Comparison of ENCODE assay signal across 8 cellular contexts in the genomic region with DNA sequence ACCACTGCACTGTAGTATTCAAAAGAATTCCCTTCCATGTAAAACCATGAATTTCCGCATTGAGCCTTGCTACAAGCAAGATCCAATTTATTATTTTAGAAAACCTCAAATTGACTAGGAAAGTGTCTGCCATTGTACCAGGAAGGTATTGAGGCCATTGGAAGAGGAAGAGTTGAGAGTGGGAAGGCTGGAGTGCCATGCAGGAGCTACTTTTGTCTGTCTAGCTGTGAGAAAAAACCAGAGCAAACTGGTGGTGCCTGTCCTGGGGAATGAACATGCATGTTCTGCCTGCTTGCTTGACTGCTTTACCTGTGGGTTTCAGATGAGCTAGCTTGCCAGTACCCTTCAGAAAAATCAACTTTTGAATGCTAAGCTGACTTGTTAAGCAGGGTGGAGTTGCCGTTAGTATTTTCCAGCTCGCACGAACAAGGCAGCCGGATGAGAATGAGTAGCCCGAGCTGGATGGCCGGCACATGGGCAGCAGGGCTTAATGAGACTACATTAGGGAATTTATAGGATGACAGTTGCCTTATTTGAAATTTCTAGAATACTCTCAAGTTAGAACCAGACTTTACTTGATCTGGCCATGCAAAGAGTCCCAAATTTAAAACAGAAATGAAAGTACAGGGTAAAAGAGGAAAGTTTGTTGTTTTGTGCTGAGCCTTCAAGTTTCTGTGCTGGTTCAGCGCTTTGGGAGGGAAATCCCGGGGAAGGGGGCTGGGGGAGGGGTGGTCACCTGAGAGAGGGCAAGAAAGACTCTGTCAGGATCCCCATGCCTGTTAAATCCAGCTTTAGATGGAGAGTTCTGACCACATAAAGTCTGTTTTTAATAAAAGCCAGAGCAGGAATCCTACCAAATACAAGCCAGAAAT. TPM values are rescaled to one million over a fixed set of nuclear protein-coding genes. Genes with fewer than 3 reads are reported as not detected.
DNase-seq lines count a peak whose midpoint lies in the region; ATAC-seq and TF ChIP-seq lines count a peak whose summit lies in the region.

No MANE protein-coding gene starts in this region.

- CTCF ChIA-PET in activated naive CD4-positive, alpha-beta T cell treated with anti-CD3 and anti-CD28 coated beads, Interleukin-2, amount 10 ng/mL, durations not matched to agents 7 days and 5 days (lab: Charles Lee) = no interaction called here

- H3K36me3 ChIP-seq in ascending aorta = no peaks in the 10 kb centered on the region

- peaks cover 82% of the 10 kb centered on the region for H3K4me1 Mint-ChIP-seq in mesothelial cell of epicardium
- peaks cover 47% of the 10 kb centered on the region for H3K4me1 Mint-ChIP-seq in activated naive CD4-positive, alpha-beta T cell treated with anti-CD3 and anti-CD28 coated beads, Interleukin-2, amount 10 ng/mL, durations not matched to agents 7 days and 5 days

- DNase-seq in ascending aorta (ENCODE audit: low spot score in 2 of 2) (no peak), mesothelial cell of epicardium (ENCODE audit: low spot score in 2 of 2, unreplicated experiment in 2 of 2) (no peak), DMS79 (lab: John Stamatoyannopoulos, UW) (no peak), NCI-H82 treated with DMSO at 0.1 percent for 48 hours (lab: John Stamatoyannopoulos, UW; ENCODE audit: unreplicated experiment) (no peak), retina (no peak)
- DNase-seq in activated naive CD4-positive, alpha-beta T cell treated with anti-CD3 and anti-CD28 coated beads, Interleukin-2, amount 10 ng/mL, durations not matched to agents 7 days and 5 days = no peak

- peak overlapping the region; percentile 31 to 47 for H3K4me3 ChIP-seq in ascending aorta

- intact Hi-C loops in ascending aorta (cut with DNase I) = no loop called here

- H3K27ac Mint-ChIP-seq in mesothelial cell of epicardium = peak overlapping the region; percentile 97
- H3K27ac Mint-ChIP-seq in activated naive CD4-positive, alpha-beta T cell treated with anti-CD3 and anti-CD28 coated beads, Interleukin-2, amount 10 ng/mL, durations not matched to agents 7 days and 5 days = no peak overlapping the region

- ATAC-seq in GM18517 (IDR thresholded peaks at IDR 0.05; ENCODE audit: unreplicated experiment) (peak; percentile 54), HG02763 (IDR thresholded peaks at IDR 0.05; ENCODE audit: unreplicated experiment) (peak; percentile 56)

- H3K27ac ChIP-seq in ascending aorta = peak overlapping the region; percentile 65 to 77

- no peaks in the 10 kb centered on the region for H3K27me3 Mint-ChIP-seq in mesothelial cell of epicardium (ENCODE audit: low read depth)
- no peaks in the 10 kb centered on the region for H3K27me3 Mint-ChIP-seq in activated naive CD4-positive, alpha-beta T cell treated with anti-CD3 and anti-CD28 coated beads, Interleukin-2, amount 10 ng/mL, durations not matched to agents 7 days and 5 days

- H3K9me3 Mint-ChIP-seq in mesothelial cell of epicardium = no peaks in the 10 kb centered on the region
- H3K9me3 Mint-ChIP-seq in activated naive CD4-positive, alpha-beta T cell treated with anti-CD3 and anti-CD28 coated beads, Interleukin-2, amount 10 ng/mL, durations not matched to agents 7 days and 5 days = no peaks in the 10 kb centered on the region

- H3K36me3 Mint-ChIP-seq in mesothelial cell of epicardium = peaks cover 3% of the 10 kb centered on the region
- peaks cover 11% of the 10 kb centered on the region for H3K36me3 Mint-ChIP-seq in activated naive CD4-positive, alpha-beta T cell treated with anti-CD3 and anti-CD28 coated beads, Interleukin-2, amount 10 ng/mL, durations not matched to agents 7 days and 5 days

- no peaks in the 10 kb centered on the region for H3K9me3 ChIP-seq in ascending aorta

- H3K4me1 ChIP-seq in ascending aorta = peaks cover 0 to 10% of the 10 kb centered on the region in 2 donors

- H3K4me3 Mint-ChIP-seq in mesothelial cell of epicardium = peak overlapping the region; percentile 51
- H3K4me3 Mint-ChIP-seq in activated naive CD4-positive, alpha-beta T cell treated with anti-CD3 and anti-CD28 coated beads, Interleukin-2, amount 10 ng/mL, durations not matched to agents 7 days and 5 days = no peak overlapping the region

- TF ChIP-seq CTCF in ascending aorta (IDR thresholded peaks at IDR 0.05) = no peak
- TF ChIP-seq CTCF in mesothelial cell of epicardium (IDR thresholded peaks at IDR 0.05; ENCODE audit: unreplicated experiment) = no peak

- no peaks in the 10 kb centered on the region for H3K27me3 ChIP-seq in ascending aorta

RNA-seq across cellular contexts. Expression of a gene that starts 29.6 kb away (rescaled TPM):
- total RNA-seq in ascending aorta (not detected), mesothelial cell of epicardium (0.57 to 0.95 TPM in 2 of 3 replicates, not detected in the other)

RNA-seq across cellular contexts. Expression of a gene that starts 53.0 kb away (rescaled TPM):
- total RNA-seq in ascending aorta (20.0 TPM), mesothelial cell of epicardium (31.9 to 33.9 TPM (median 33.3 TPM) in 3 replicates)
